ENCODE assay signal across 9 cellular contexts in genomic region chr9:68887232-68887631, GRCh38.
"Had no signal": no experiment of that assay in that cellular context is flagged by ENCODE, and none has a peak within 500 bp of the region (broad histone marks: within the 10 kb centered on the region; RNA-seq: fewer than 3 reads in every experiment).

No MANE protein-coding gene starts in this region.

- H3K27me3 Mint-ChIP-seq: activated naive CD8-positive, alpha-beta T cell treated with anti-CD3 and anti-CD28 coated beads, Interleukin-2, amount 50 U/mL, for 24 hours had no signal

- DNase-seq: activated CD8-positive, alpha-beta T cell treated with anti-CD3 and anti-CD28 coated beads, Interleukin-2, amount 10 ng/mL, durations not matched to agents 7 days and 5 days; activated naive CD8-positive, alpha-beta T cell treated with anti-CD3 and anti-CD28 coated beads, Interleukin-2, amount 50 U/mL, for 24 hours; dorsolateral prefrontal cortex; hippocampal formation; pancreas; stimulated activated CD4-positive, alpha-beta T cell treated with anti-CD3 and anti-CD28 coated beads, Interleukin-2, amount 100 ng/mL, for 48 hours; stomach had no signal

- H3K9me3 Mint-ChIP-seq: activated naive CD8-positive, alpha-beta T cell treated with anti-CD3 and anti-CD28 coated beads, Interleukin-2, amount 50 U/mL, for 24 hours; mesothelial cell of epicardium had no signal

- H3K4me3 Mint-ChIP-seq: activated CD8-positive, alpha-beta T cell treated with anti-CD3 and anti-CD28 coated beads, Interleukin-2, amount 10 ng/mL, durations not matched to agents 7 days and 5 days; activated naive CD8-positive, alpha-beta T cell treated with anti-CD3 and anti-CD28 coated beads, Interleukin-2, amount 50 U/mL, for 24 hours; mesothelial cell of epicardium had no signal

- ATAC-seq: activated CD4-positive, CD25-positive, alpha-beta regulatory T cell treated with anti-CD3 and anti-CD28 coated beads, Interleukin-2, amount 50 U/mL, for 24 hours; activated CD8-positive, alpha-beta T cell treated with anti-CD3 and anti-CD28 coated beads, Interleukin-2, amount 10 ng/mL, durations not matched to agents 7 days and 5 days; activated naive CD8-positive, alpha-beta T cell treated with anti-CD3 and anti-CD28 coated beads, Interleukin-2, amount 50 U/mL, for 24 hours had no signal

- H3K36me3 Mint-ChIP-seq: mesothelial cell of epicardium had no signal

- H3K27ac Mint-ChIP-seq: activated CD8-positive, alpha-beta T cell treated with anti-CD3 and anti-CD28 coated beads, Interleukin-2, amount 10 ng/mL, durations not matched to agents 7 days and 5 days; activated naive CD8-positive, alpha-beta T cell treated with anti-CD3 and anti-CD28 coated beads, Interleukin-2, amount 50 U/mL, for 24 hours; mesothelial cell of epicardium had no signal
